1 cellular context compared by ENCODE assay signal in the genomic region with DNA sequence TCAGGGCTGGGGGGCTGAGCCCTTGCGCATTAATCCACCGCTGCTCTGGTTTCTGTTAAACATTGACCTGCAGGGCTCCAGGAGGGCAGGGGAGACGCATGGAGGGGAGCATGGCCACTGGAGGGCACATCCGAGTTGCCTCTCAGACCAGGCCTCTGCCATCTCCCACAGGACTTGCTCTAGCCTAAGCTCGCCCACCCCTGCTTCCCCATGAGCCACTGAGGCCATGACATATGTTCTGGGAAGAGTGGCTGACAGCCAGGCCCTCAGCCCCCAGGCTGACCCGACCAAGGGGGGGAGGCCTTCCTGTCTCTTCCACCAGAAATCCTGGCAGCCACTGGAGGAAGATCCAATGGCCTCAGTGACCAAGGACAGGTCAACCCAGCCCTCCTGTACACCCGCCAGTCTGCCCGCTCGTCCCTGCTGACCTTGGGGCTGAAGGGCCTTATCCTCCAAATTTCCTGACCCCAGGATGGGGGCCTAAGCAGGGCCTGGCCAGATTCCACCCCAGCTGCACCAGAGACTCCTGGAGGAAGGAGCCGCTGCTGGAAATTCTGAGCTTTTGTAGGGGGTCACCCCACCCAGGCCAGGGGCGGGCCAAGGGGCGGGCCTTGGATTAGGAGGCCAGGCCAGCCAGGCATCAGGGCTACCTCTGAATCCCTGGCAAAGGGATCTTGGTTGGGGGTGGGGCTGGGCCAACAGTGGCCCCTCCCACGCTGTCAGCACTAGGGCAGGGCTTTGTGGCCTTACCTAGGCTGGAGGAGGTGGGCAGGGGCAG.
A peak's percentile ranks its signal among the peaks of the same experiment; 100 is the strongest.
TF ChIP-seq lines count a peak whose summit lies in the region.

A gene with protein sequence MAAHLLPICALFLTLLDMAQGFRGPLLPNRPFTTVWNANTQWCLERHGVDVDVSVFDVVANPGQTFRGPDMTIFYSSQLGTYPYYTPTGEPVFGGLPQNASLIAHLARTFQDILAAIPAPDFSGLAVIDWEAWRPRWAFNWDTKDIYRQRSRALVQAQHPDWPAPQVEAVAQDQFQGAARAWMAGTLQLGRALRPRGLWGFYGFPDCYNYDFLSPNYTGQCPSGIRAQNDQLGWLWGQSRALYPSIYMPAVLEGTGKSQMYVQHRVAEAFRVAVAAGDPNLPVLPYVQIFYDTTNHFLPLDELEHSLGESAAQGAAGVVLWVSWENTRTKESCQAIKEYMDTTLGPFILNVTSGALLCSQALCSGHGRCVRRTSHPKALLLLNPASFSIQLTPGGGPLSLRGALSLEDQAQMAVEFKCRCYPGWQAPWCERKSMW (minus strand): TSS at position 537 of the 778 bp plus-strand sequence. CDS start 618 bp downstream, outside the sequence.

TF ChIP-seq in HepG2, 621 proteins besides CTCF, POLR2A, EP300 and RAD21 (continued from another document and continues in another):
- TF ChIP-seq, protein P1, sequence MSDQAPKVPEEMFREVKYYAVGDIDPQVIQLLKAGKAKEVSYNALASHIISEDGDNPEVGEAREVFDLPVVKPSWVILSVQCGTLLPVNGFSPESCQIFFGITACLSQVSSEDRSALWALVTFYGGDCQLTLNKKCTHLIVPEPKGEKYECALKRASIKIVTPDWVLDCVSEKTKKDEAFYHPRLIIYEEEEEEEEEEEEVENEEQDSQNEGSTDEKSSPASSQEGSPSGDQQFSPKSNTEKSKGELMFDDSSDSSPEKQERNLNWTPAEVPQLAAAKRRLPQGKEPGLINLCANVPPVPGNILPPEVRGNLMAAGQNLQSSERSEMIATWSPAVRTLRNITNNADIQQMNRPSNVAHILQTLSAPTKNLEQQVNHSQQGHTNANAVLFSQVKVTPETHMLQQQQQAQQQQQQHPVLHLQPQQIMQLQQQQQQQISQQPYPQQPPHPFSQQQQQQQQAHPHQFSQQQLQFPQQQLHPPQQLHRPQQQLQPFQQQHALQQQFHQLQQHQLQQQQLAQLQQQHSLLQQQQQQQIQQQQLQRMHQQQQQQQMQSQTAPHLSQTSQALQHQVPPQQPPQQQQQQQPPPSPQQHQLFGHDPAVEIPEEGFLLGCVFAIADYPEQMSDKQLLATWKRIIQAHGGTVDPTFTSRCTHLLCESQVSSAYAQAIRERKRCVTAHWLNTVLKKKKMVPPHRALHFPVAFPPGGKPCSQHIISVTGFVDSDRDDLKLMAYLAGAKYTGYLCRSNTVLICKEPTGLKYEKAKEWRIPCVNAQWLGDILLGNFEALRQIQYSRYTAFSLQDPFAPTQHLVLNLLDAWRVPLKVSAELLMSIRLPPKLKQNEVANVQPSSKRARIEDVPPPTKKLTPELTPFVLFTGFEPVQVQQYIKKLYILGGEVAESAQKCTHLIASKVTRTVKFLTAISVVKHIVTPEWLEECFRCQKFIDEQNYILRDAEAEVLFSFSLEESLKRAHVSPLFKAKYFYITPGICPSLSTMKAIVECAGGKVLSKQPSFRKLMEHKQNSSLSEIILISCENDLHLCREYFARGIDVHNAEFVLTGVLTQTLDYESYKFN (CRISPR knock-in tag; conservative IDR thresholded peaks at IDR 0.05) = peak; percentile 71; the same call in 1 of the 2 replicates
- TF ChIP-seq, protein P2, sequence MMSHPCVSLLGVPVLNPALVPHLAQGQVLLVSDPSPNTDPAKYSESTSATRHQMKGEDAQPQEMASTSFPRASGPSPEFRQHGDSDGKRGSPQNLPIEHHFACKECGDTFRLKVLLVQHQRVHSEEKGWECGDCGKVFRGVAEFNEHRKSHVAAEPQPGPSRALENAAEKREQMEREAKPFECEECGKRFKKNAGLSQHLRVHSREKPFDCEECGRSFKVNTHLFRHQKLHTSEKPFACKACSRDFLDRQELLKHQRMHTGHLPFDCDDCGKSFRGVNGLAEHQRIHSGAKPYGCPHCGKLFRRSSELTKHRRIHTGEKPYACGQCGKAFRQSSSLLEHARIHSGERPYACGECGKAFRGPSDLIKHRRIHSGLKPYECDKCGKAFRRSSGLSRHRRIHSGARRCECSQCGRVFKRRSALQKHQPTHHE (CRISPR knock-in tag; IDR thresholded peaks at IDR 0.05; ENCODE audit: borderline replicate concordance) = peak; percentile 71; the same call in 1 of the 2 replicates
- TF ChIP-seq TBX2 (CRISPR knock-in tag; IDR thresholded peaks at IDR 0.05; ENCODE audit: borderline replicate concordance) = peak; percentile 51
- TF ChIP-seq RXRB (CRISPR knock-in tag; IDR thresholded peaks at IDR 0.05; ENCODE audit: borderline replicate concordance) = peak; percentile 34; the same call in 1 of the 2 replicates
- TF ChIP-seq ZNF530 (CRISPR knock-in tag; IDR thresholded peaks at IDR 0.05; ENCODE audit: low read depth) = no peak
- TF ChIP-seq, protein P3, sequence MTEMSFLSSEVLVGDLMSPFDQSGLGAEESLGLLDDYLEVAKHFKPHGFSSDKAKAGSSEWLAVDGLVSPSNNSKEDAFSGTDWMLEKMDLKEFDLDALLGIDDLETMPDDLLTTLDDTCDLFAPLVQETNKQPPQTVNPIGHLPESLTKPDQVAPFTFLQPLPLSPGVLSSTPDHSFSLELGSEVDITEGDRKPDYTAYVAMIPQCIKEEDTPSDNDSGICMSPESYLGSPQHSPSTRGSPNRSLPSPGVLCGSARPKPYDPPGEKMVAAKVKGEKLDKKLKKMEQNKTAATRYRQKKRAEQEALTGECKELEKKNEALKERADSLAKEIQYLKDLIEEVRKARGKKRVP (CRISPR knock-in tag; IDR thresholded peaks at IDR 0.05) = no peak
- peak; percentile 43; the same call in 1 of the 2 replicates for TF ChIP-seq HDAC2 (CRISPR knock-in tag; IDR thresholded peaks at IDR 0.05)
- TF ChIP-seq, protein P4, sequence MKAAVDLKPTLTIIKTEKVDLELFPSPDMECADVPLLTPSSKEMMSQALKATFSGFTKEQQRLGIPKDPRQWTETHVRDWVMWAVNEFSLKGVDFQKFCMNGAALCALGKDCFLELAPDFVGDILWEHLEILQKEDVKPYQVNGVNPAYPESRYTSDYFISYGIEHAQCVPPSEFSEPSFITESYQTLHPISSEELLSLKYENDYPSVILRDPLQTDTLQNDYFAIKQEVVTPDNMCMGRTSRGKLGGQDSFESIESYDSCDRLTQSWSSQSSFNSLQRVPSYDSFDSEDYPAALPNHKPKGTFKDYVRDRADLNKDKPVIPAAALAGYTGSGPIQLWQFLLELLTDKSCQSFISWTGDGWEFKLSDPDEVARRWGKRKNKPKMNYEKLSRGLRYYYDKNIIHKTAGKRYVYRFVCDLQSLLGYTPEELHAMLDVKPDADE (CRISPR knock-in tag; IDR thresholded peaks at IDR 0.05) = no peak
- TF ChIP-seq MXD4 (CRISPR knock-in tag; IDR thresholded peaks at IDR 0.05) = 0 out of 2 replicates have a peak, but pooled peaks have one; percentile 50
- 0 out of 2 replicates have a peak, but pooled peaks have one; percentile 47 for TF ChIP-seq ZNF138 (CRISPR knock-in tag; IDR thresholded peaks at IDR 0.05; ENCODE audit: low read depth)
- TF ChIP-seq ZNF205 (CRISPR knock-in tag; IDR thresholded peaks at IDR 0.05) = no peak; the same call in 1 of the 2 replicates
- peak; percentile 74 for TF ChIP-seq ZBTB7B (CRISPR knock-in tag; IDR thresholded peaks at IDR 0.05)
- peak; percentile 63; the same call in 1 of the 2 replicates for TF ChIP-seq TMF1 (CRISPR knock-in tag; IDR thresholded peaks at IDR 0.05; ENCODE audit: low read depth)
- TF ChIP-seq ZFP37 (CRISPR knock-in tag; IDR thresholded peaks at IDR 0.05; ENCODE audit: borderline replicate concordance) = peak; percentile 44; the same call in 1 of the 2 replicates
- TF ChIP-seq ZNF33A (CRISPR knock-in tag; IDR thresholded peaks at IDR 0.05; ENCODE audit: borderline replicate concordance) = peak; percentile 69; the same call in 1 of the 2 replicates
- TF ChIP-seq FOXA3 (CRISPR knock-in tag; IDR thresholded peaks at IDR 0.05) = peak; percentile 15; the same call in 1 of the 2 replicates
- TF ChIP-seq BORCS8-MEF2B (CRISPR knock-in tag; IDR thresholded peaks at IDR 0.05) = peak; percentile 84
- TF ChIP-seq, protein P5, sequence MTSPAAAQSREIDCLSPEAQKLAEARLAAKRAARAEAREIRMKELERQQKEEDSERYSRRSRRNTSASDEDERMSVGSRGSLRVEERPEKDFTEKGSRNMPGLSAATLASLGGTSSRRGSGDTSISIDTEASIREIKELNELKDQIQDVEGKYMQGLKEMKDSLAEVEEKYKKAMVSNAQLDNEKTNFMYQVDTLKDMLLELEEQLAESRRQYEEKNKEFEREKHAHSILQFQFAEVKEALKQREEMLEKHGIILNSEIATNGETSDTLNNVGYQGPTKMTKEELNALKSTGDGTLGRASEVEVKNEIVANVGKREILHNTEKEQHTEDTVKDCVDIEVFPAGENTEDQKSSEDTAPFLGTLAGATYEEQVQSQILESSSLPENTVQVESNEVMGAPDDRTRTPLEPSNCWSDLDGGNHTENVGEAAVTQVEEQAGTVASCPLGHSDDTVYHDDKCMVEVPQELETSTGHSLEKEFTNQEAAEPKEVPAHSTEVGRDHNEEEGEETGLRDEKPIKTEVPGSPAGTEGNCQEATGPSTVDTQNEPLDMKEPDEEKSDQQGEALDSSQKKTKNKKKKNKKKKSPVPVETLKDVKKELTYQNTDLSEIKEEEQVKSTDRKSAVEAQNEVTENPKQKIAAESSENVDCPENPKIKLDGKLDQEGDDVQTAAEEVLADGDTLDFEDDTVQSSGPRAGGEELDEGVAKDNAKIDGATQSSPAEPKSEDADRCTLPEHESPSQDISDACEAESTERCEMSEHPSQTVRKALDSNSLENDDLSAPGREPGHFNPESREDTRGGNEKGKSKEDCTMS (CRISPR knock-in tag; conservative IDR thresholded peaks at IDR 0.05) = no peak
- TF ChIP-seq ZNF670 (CRISPR knock-in tag; IDR thresholded peaks at IDR 0.05; ENCODE audit: borderline replicate concordance) = peak; percentile 91; the same call in 1 of the 2 replicates
- TF ChIP-seq KAT8 (CRISPR knock-in tag; IDR thresholded peaks at IDR 0.05) = peak; percentile 77; the same call in 1 of the 2 replicates
- TF ChIP-seq, protein P6, sequence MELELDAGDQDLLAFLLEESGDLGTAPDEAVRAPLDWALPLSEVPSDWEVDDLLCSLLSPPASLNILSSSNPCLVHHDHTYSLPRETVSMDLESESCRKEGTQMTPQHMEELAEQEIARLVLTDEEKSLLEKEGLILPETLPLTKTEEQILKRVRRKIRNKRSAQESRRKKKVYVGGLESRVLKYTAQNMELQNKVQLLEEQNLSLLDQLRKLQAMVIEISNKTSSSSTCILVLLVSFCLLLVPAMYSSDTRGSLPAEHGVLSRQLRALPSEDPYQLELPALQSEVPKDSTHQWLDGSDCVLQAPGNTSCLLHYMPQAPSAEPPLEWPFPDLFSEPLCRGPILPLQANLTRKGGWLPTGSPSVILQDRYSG (CRISPR knock-in tag; IDR thresholded peaks at IDR 0.05) = no peak
- TF ChIP-seq ZNF768 (CRISPR knock-in tag; IDR thresholded peaks at IDR 0.05) = peak; percentile 80
- TF ChIP-seq ZSCAN22 (CRISPR knock-in tag; IDR thresholded peaks at IDR 0.05) = peak; percentile 67; the same call in 1 of the 2 replicates
- peak; percentile 64 for TF ChIP-seq PPARG (CRISPR knock-in tag; conservative IDR thresholded peaks at IDR 0.05)
- TF ChIP-seq, protein P7, sequence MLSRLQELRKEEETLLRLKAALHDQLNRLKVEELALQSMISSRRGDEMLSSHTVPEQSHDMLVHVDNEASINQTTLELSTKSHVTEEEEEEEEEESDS (CRISPR knock-in tag; IDR thresholded peaks at IDR 0.05; ENCODE audit: borderline replicate concordance) = peak; percentile 88; the same call in 1 of the 2 replicates
- peak; percentile 94 for TF ChIP-seq TAF1 (CRISPR knock-in tag; IDR thresholded peaks at IDR 0.05)
- TF ChIP-seq, protein P8, sequence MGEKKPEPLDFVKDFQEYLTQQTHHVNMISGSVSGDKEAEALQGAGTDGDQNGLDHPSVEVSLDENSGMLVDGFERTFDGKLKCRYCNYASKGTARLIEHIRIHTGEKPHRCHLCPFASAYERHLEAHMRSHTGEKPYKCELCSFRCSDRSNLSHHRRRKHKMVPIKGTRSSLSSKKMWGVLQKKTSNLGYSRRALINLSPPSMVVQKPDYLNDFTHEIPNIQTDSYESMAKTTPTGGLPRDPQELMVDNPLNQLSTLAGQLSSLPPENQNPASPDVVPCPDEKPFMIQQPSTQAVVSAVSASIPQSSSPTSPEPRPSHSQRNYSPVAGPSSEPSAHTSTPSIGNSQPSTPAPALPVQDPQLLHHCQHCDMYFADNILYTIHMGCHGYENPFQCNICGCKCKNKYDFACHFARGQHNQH (CRISPR knock-in tag; IDR thresholded peaks at IDR 0.05) = peak; percentile 44
- TF ChIP-seq, protein P9, sequence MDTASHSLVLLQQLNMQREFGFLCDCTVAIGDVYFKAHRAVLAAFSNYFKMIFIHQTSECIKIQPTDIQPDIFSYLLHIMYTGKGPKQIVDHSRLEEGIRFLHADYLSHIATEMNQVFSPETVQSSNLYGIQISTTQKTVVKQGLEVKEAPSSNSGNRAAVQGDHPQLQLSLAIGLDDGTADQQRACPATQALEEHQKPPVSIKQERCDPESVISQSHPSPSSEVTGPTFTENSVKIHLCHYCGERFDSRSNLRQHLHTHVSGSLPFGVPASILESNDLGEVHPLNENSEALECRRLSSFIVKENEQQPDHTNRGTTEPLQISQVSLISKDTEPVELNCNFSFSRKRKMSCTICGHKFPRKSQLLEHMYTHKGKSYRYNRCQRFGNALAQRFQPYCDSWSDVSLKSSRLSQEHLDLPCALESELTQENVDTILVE (CRISPR knock-in tag; IDR thresholded peaks at IDR 0.05) = peak; percentile 48; the same call in 1 of the 2 replicates
- TF ChIP-seq SNAPC2 (CRISPR knock-in tag; IDR thresholded peaks at IDR 0.05) = peak; percentile 96
- TF ChIP-seq HMG20A (CRISPR knock-in tag; IDR thresholded peaks at IDR 0.05; ENCODE audit: borderline replicate concordance) = no peak; the same call in 1 of the 2 replicates
- TF ChIP-seq ZNF136 (CRISPR knock-in tag; IDR thresholded peaks at IDR 0.05; ENCODE audit: low read depth) = 0 out of 2 replicates have a peak, but pooled peaks have one; percentile 12
- TF ChIP-seq, protein P10, sequence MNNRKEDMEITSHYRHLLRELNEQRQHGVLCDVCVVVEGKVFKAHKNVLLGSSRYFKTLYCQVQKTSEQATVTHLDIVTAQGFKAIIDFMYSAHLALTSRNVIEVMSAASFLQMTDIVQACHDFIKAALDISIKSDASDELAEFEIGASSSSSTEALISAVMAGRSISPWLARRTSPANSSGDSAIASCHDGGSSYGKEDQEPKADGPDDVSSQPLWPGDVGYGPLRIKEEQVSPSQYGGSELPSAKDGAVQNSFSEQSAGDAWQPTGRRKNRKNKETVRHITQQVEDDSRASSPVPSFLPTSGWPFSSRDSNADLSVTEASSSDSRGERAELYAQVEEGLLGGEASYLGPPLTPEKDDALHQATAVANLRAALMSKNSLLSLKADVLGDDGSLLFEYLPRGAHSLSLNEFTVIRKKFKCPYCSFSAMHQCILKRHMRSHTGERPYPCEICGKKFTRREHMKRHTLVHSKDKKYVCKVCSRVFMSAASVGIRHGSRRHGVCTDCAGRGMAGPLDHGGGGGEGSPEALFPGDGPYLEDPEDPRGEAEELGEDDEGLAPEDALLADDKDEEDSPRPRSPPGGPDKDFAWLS (CRISPR knock-in tag; IDR thresholded peaks at IDR 0.05; ENCODE audit: borderline replicate concordance) = no peak
- TF ChIP-seq NR2F2 (IDR thresholded peaks at IDR 0.05; ENCODE audit: borderline replicate concordance, low read depth) = peak; percentile 73; the same call in 1 of the 2 replicates
- TF ChIP-seq ZNF263 (CRISPR knock-in tag; IDR thresholded peaks at IDR 0.05) = peak; percentile 31; the same call in 1 of the 2 replicates
- TF ChIP-seq, protein P11, sequence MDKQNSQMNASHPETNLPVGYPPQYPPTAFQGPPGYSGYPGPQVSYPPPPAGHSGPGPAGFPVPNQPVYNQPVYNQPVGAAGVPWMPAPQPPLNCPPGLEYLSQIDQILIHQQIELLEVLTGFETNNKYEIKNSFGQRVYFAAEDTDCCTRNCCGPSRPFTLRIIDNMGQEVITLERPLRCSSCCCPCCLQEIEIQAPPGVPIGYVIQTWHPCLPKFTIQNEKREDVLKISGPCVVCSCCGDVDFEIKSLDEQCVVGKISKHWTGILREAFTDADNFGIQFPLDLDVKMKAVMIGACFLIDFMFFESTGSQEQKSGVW (CRISPR knock-in tag; IDR thresholded peaks at IDR 0.05; ENCODE audit: borderline replicate concordance) = no peak
